ENCODE assay signal across 8 cellular contexts in genomic region chr4:4116901-4117300, GRCh38.
DNase-seq lines count a peak whose midpoint lies in the region; ATAC-seq and TF ChIP-seq lines count a peak whose summit lies in the region.
"Not testable (repeated sequence)": the region's sequence is repeated elsewhere in the genome, so short reads cannot be mapped to it uniquely, and the experiment has no call there.

No MANE protein-coding gene starts in this region.

- H3K4me3 ChIP-seq in GM12864 (ENCODE audit: low read depth, low read length); IMR-90 (ENCODE audit: insufficient read depth, low read depth, low read length); SK-N-SH (ENCODE audit: low read depth in 2 of 2, low read length in 1 of 2); choroid plexus epithelial cell (ENCODE audit: low read depth, low read length); fibroblast of villous mesenchyme (ENCODE audit: low read depth, low read length); mesendoderm (ENCODE audit: low read length): not testable (repeated sequence)

- TF ChIP-seq CTCF in GM12864 (IDR thresholded peaks at IDR 0.05; ENCODE audit: low read depth, low read length, missing control alignments); IMR-90 (conservative IDR thresholded peaks at IDR 0.05; ENCODE audit: low read depth, low read length); SK-N-SH (IDR thresholded peaks at IDR 0.05); choroid plexus epithelial cell (conservative IDR thresholded peaks at IDR 0.05; ENCODE audit: low read depth, low read length); fibroblast of villous mesenchyme (IDR thresholded peaks at IDR 0.05; ENCODE audit: insufficient read depth, low read depth, low read length): not testable (repeated sequence)

- H3K9me3 ChIP-seq in IMR-90 (ENCODE audit: control insufficient read depth, insufficient read depth, low read length); SK-N-SH: not testable (repeated sequence)

- TF ChIP-seq EP300 in SK-N-SH (IDR thresholded peaks at IDR 0.05; ENCODE audit: borderline replicate concordance in 1 of 2, low read depth in 1 of 2, low read length in 1 of 2): not testable (repeated sequence)

- H3K9ac ChIP-seq in IMR-90 (ENCODE audit: low read depth, low read length); SK-N-SH; mesendoderm (ENCODE audit: low read length): not testable (repeated sequence)

- H2AK9ac ChIP-seq in IMR-90 (replicated peaks; ENCODE audit: low read depth, low read length, poor library complexity): not testable (repeated sequence)

- CTCF ChIA-PET in IMR-90 (lab: Yijun Ruan, JAX); SK-N-SH (lab: Yijun Ruan, JAX): not testable (repeated sequence)

- H2AK5ac ChIP-seq in IMR-90 (ENCODE audit: low read depth, low read length); mesendoderm (ENCODE audit: low read length): not testable (repeated sequence)

- not testable (repeated sequence) for H4K91ac ChIP-seq in IMR-90 (ENCODE audit: insufficient read depth, low read depth, low read length)

- WGBS in IMR-90 (ENCODE audit: extremely low coverage in 2 of 2, insufficient read length in 1 of 2), 2 experiments: no CpG with 5 or more reads among the region's 1 CpG
- WGBS in SK-N-SH (ENCODE audit: low lambda C conversion rate): 0% methylated on average over 1 of the region's 1 CpG
- no CpG with 5 or more reads among the region's 1 CpG for WGBS in mesendoderm (ENCODE audit: extremely low coverage, insufficient coverage, low lambda C conversion rate)

- H4K20me1 ChIP-seq in IMR-90 (ENCODE audit: insufficient read depth, low read length); SK-N-SH (ENCODE audit: insufficient read depth): not testable (repeated sequence)

- not testable (repeated sequence) for H3K4me2 ChIP-seq in IMR-90 (ENCODE audit: low read depth, low read length); SK-N-SH; mesendoderm (ENCODE audit: low read length)

- H2BK15ac ChIP-seq in IMR-90 (ENCODE audit: low read depth, low read length); mesendoderm (replicated peaks; ENCODE audit: low read depth): not testable (repeated sequence)

- not testable (repeated sequence) for H2AFZ ChIP-seq in IMR-90 (replicated peaks; ENCODE audit: low read length, poor library complexity); SK-N-SH (ENCODE audit: low read depth)

- H3K14ac ChIP-seq in IMR-90 (replicated peaks; ENCODE audit: low read depth, low read length): not testable (repeated sequence)

- BruUV-seq in IMR-90 (replicated peaks; lab: Mats Ljungman, UMichigan): not testable (repeated sequence)

- not testable (repeated sequence) for H2BK20ac ChIP-seq in IMR-90 (ENCODE audit: low read depth, low read length)

- TF ChIP-seq RAD21 in IMR-90 (IDR thresholded peaks at IDR 0.05; ENCODE audit: low read length); SK-N-SH (IDR thresholded peaks at IDR 0.05; ENCODE audit: low read length): not testable (repeated sequence)

- H3K27ac ChIP-seq in IMR-90 (ENCODE audit: insufficient read depth, low read length); SK-N-SH (ENCODE audit: low read depth in 2 of 2, low read length in 1 of 2); mesendoderm (ENCODE audit: low read depth, low read length): not testable (repeated sequence)

- dilution Hi-C loops in IMR-90 (cut with HindIII; ENCODE audit: low sequenced_read_pairs, unreplicated experiment): not testable (repeated sequence)

- H4K8ac ChIP-seq in IMR-90 (ENCODE audit: low read depth in 2 of 2, low read length in 2 of 2); mesendoderm (ENCODE audit: low read depth, low read length): not testable (repeated sequence)

- not testable (repeated sequence) for H3F3A ChIP-seq in SK-N-SH (replicated peaks; ENCODE audit: insufficient read depth)

- POLR2A ChIA-PET in IMR-90 (lab: Charles Lee; ENCODE audit: unreplicated experiment); SK-N-SH (lab: Yijun Ruan, JAX): not testable (repeated sequence)

- DNase-seq in CD1c-positive myeloid dendritic cell (ENCODE audit: extremely low spot score) (peak; percentile 1), GM12864 (ENCODE audit: low read depth) (peak; percentile 5), IMR-90 (peak; percentile 4), NCI-H526 (lab: John Stamatoyannopoulos, UW) (peak; percentile 42 to 57), choroid plexus epithelial cell (ENCODE audit: low read depth) (peak; percentile 18), fibroblast of villous mesenchyme (ENCODE audit: low read depth) (peak; percentile 4), mesendoderm (peak; percentile 41)
- DNase-seq in SK-N-SH: not testable (repeated sequence)

- H4K5ac ChIP-seq in IMR-90 (ENCODE audit: low read depth, low read length); mesendoderm (ENCODE audit: low read length): not testable (repeated sequence)

- not testable (repeated sequence) for H3K56ac ChIP-seq in IMR-90 (ENCODE audit: extremely low read depth, insufficient read depth, low read length); mesendoderm (ENCODE audit: low read length)

- in situ Hi-C loops in IMR-90 (cut with MboI; ENCODE audit: low sequenced_read_pairs): loop anchor here (25.0 kb wide), 1 partner anchor 130 kb away; no protein-coding TSS in a partner anchor

- not testable (repeated sequence) for H2BK5ac ChIP-seq in IMR-90 (ENCODE audit: low read depth, low read length, poor library complexity, severe bottlenecking); mesendoderm (ENCODE audit: low read length)

- not testable (repeated sequence) for H3K23ac ChIP-seq in IMR-90 (ENCODE audit: low read depth, low read length); mesendoderm (ENCODE audit: low read length)

- H2BK120ac ChIP-seq in IMR-90 (ENCODE audit: low read depth, low read length); mesendoderm (ENCODE audit: low read depth, low read length): not testable (repeated sequence)

- H3K18ac ChIP-seq in IMR-90 (ENCODE audit: low read depth, low read length); mesendoderm (ENCODE audit: low read length): not testable (repeated sequence)

- H3K27me3 ChIP-seq in IMR-90 (ENCODE audit: control insufficient read depth, insufficient read depth, low read length); SK-N-SH (ENCODE audit: insufficient read depth); mesendoderm (ENCODE audit: insufficient read depth, low read length, poor library complexity): not testable (repeated sequence)

- not testable (repeated sequence) for H3K79me2 ChIP-seq in SK-N-SH (ENCODE audit: insufficient read depth); mesendoderm (ENCODE audit: control insufficient read depth, insufficient read depth, low read length)

- H3K4ac ChIP-seq in IMR-90 (ENCODE audit: low read depth, low read length); mesendoderm (ENCODE audit: low read depth, low read length): not testable (repeated sequence)

- H3K4me1 ChIP-seq in IMR-90 (ENCODE audit: control insufficient read depth, insufficient read depth, low read length); SK-N-SH (ENCODE audit: control insufficient read depth in 1 of 2, insufficient read depth in 2 of 2, low read depth in 1 of 2, low read length in 1 of 2); mesendoderm (ENCODE audit: control insufficient read depth, low read depth, low read length): not testable (repeated sequence)

- not testable (repeated sequence) for ATAC-seq in IMR-90 (ENCODE audit: low read depth)

- H3K9me2 ChIP-seq in SK-N-SH: not testable (repeated sequence)

- not testable (repeated sequence) for H3K79me1 ChIP-seq in IMR-90 (ENCODE audit: low read depth in 1 of 2, low read length in 2 of 2); mesendoderm (ENCODE audit: low read length)

- not testable (repeated sequence) for TF ChIP-seq POLR2A in IMR-90 (IDR thresholded peaks at IDR 0.05; ENCODE audit: low read depth, low read length)

- intact Hi-C loops in IMR-90 (cut with micrococcal nuclease): not testable (repeated sequence)

- not testable (repeated sequence) for H3K36me3 ChIP-seq in IMR-90 (ENCODE audit: control insufficient read depth, insufficient read depth, low read length); SK-N-SH (replicated peaks in 1 of 2; ENCODE audit: control insufficient read depth in 1 of 2, insufficient read depth in 2 of 2, low read length in 1 of 2); mesendoderm (ENCODE audit: control insufficient read depth, insufficient read depth, low read length)

- not testable (repeated sequence) for H3K9me1 ChIP-seq in IMR-90 (ENCODE audit: insufficient read depth, low read length)

TF ChIP-seq in IMR-90, 13 proteins besides CTCF, POLR2A, EP300 and RAD21:
- TF ChIP-seq, protein P1, sequence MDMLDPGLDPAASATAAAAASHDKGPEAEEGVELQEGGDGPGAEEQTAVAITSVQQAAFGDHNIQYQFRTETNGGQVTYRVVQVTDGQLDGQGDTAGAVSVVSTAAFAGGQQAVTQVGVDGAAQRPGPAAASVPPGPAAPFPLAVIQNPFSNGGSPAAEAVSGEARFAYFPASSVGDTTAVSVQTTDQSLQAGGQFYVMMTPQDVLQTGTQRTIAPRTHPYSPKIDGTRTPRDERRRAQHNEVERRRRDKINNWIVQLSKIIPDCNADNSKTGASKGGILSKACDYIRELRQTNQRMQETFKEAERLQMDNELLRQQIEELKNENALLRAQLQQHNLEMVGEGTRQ (IDR thresholded peaks at IDR 0.05; ENCODE audit: low read depth, low read length): peak; percentile 18; the same call in 1 of the 2 replicates

TF ChIP-seq in SK-N-SH, 30 proteins besides CTCF, POLR2A, EP300 and RAD21:
- TF ChIP-seq USF1 (IDR thresholded peaks at IDR 0.05; ENCODE audit: borderline replicate concordance, low read depth): peak; percentile 68; the same call in 1 of the 2 replicates
